In the genomic region with DNA sequence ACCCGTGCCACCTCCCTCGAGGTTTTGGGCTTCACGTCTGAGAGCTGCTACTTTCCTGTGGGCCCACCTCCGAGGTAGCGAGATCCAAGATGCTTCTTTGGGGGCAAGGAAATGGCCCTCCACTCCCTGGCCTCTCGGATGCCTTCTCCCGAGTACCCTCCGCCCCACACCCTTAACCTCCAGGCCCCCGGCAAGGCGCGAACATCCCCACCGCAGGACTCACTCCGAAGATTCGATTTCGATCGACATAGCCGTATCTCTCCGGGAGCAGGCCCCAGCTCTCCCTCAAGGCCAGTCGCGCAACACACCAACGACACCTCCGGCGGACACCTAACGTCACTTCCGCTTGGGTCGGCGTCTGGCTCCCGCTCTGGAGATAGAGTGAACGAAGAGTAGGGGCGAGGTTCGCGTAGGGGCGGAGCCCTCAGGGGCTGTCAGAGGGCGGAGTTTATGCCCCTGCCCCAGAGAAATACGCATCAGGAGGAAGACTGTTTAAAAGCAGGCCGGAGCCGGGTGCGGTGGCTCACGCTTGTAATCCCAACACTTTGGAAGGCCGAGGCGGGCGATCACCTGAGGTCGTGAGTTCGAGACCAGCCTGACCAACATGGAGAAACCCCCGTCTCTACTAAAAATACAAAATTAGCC, we compare ENCODE assay signal across 8 cellular contexts. TPM values are rescaled to one million over a fixed set of nuclear protein-coding genes. Genes with fewer than 3 reads are reported as not detected.
DNase-seq lines count a peak whose midpoint lies in the region; ATAC-seq and TF ChIP-seq lines count a peak whose summit lies in the region.

Gene SMU1, minus strand, starts transcription at position 315 of the 645 bp plus-strand sequence. Its CDS starts 66 bp downstream, at position 249.

- TF ChIP-seq CTCF in fibroblast of pulmonary artery (IDR thresholded peaks at IDR 0.05; ENCODE audit: low read length, missing control alignments), result no peak

- ATAC-seq in natural killer cell treated with Interleukin-12 subunit alpha and Interleukin-12 subunit beta and Interleukin-15 and Interleukin-18, amount 100 ng/mL, for 72 hours, result peak; percentile 99 to 100
- peak; percentile 99 for ATAC-seq in stimulated activated naive CD8-positive, alpha-beta T cell treated with anti-CD3 and anti-CD28 coated beads, Interleukin-15, Interleukin-2, amounts not matched to agents 100 U/mL and 50 U/mL, for 24 hours

- no peaks in the 10 kb centered on the region for H3K27me3 Mint-ChIP-seq in natural killer cell treated with Interleukin-12 subunit alpha and Interleukin-12 subunit beta and Interleukin-15 and Interleukin-18, amount 100 ng/mL, for 72 hours

- H3K36me3 ChIP-seq in H7 (replicated peaks; ENCODE audit: control insufficient read depth, insufficient read depth, low read length), result peaks cover 8% of the 10 kb centered on the region

- H3K27me3 ChIP-seq in H7 (ENCODE audit: control insufficient read depth, insufficient read depth, low read length), result no peaks in the 10 kb centered on the region

- H3K4me3 ChIP-seq in H7 (ENCODE audit: insufficient read depth, low read depth, low read length) (peak within 1 kb of the TSS; percentile 80), fibroblast of pulmonary artery (replicated peaks; ENCODE audit: low read depth, low read length) (peak within 1 kb of the TSS; percentile 88)

- H3K4me3 Mint-ChIP-seq in natural killer cell treated with Interleukin-12 subunit alpha and Interleukin-12 subunit beta and Interleukin-15 and Interleukin-18, amount 100 ng/mL, for 72 hours, result peak within 1 kb of the TSS; percentile 92

- H3K27ac Mint-ChIP-seq in natural killer cell treated with Interleukin-12 subunit alpha and Interleukin-12 subunit beta and Interleukin-15 and Interleukin-18, amount 100 ng/mL, for 72 hours, result peak within 1 kb of the TSS; percentile 90 to 93

- H3K9me3 Mint-ChIP-seq in natural killer cell treated with Interleukin-12 subunit alpha and Interleukin-12 subunit beta and Interleukin-15 and Interleukin-18, amount 100 ng/mL, for 72 hours, result no peaks in the 10 kb centered on the region

- DNase-seq in ELF-1 (ENCODE audit: low read depth, low spot score), result peak; percentile 100
- DNase-seq in H7, result peak; percentile 96
- peak; percentile 98 for DNase-seq in M059J (ENCODE audit: low read depth)
- peak; percentile 84 to 88 for DNase-seq in SHP77 (lab: John Stamatoyannopoulos, UW)
- DNase-seq in activated effector memory CD4-positive, alpha-beta T cell treated with Interleukin-2 at 50 U/mL for 16 hours, result peak; percentile 92
- peak; percentile 98 for DNase-seq in fibroblast of pulmonary artery (ENCODE audit: low read depth)
- DNase-seq in natural killer cell treated with Interleukin-12 subunit alpha and Interleukin-12 subunit beta and Interleukin-15 and Interleukin-18, amount 100 ng/mL, for 72 hours (ENCODE audit: low spot score), result peak; percentile 98
- DNase-seq in stimulated activated naive CD8-positive, alpha-beta T cell treated with anti-CD3 and anti-CD28 coated beads, Interleukin-15, Interleukin-2, amounts not matched to agents 100 U/mL and 50 U/mL, for 24 hours, result peak; percentile 94

- H3K36me3 Mint-ChIP-seq in natural killer cell treated with Interleukin-12 subunit alpha and Interleukin-12 subunit beta and Interleukin-15 and Interleukin-18, amount 100 ng/mL, for 72 hours, result peaks cover 15% of the 10 kb centered on the region

- peaks cover 16 to 27% of the 10 kb centered on the region in 2 donors for H3K4me1 Mint-ChIP-seq in natural killer cell treated with Interleukin-12 subunit alpha and Interleukin-12 subunit beta and Interleukin-15 and Interleukin-18, amount 100 ng/mL, for 72 hours (ENCODE audit: low read depth in 2 of 2)

RNA-seq across cellular contexts. Expression of gene SMU1, which starts in this region (rescaled TPM):
- total RNA-seq in H7 (2014; rRNA removed; shearing (Covaris generic)), result 30.4 and 33.7 TPM in 2 replicates
- 30.6 and 36.0 TPM in 2 replicates for total RNA-seq in M059J (2014; rRNA removed; shearing (Covaris generic))
- total RNA-seq in natural killer cell treated with Interleukin-12 subunit alpha and Interleukin-12 subunit beta and Interleukin-15 and Interleukin-18, amount 100 ng/mL, for 72 hours, result 10 to 100 TPM; 22.5 to 22.7 TPM

Comparison
In these comparisons a context has a peak if more than half of its experiments do, and no peak if none do; other contexts are left out.
1. Peak in every context shown above with its lines: DNase-seq, ATAC-seq and H3K4me3 ChIP-seq.